ENCODE assay signal across 2 cellular contexts in genomic region chr1:236253918-236254637, GRCh38.
TF ChIP-seq lines count a peak whose summit lies in the region.

No MANE protein-coding gene starts in this region.

TF ChIP-seq in HEK293, 187 proteins besides CTCF, POLR2A, EP300 and RAD21:
- TF ChIP-seq, protein P1, sequence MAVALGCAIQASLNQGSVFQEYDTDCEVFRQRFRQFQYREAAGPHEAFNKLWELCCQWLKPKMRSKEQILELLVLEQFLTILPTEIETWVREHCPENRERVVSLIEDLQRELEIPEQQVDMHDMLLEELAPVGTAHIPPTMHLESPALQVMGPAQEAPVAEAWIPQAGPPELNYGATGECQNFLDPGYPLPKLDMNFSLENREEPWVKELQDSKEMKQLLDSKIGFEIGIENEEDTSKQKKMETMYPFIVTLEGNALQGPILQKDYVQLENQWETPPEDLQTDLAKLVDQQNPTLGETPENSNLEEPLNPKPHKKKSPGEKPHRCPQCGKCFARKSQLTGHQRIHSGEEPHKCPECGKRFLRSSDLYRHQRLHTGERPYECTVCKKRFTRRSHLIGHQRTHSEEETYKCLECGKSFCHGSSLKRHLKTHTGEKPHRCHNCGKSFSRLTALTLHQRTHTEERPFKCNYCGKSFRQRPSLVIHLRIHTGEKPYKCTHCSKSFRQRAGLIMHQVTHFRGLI (tag by site-specific recombination; IDR thresholded peaks at IDR 0.05) = peak; percentile 42; the same call in 1 of the 2 replicates
- TF ChIP-seq ZNF692 (tag by site-specific recombination; IDR thresholded peaks at IDR 0.05) = no peak

TF ChIP-seq in GM12878, 131 proteins besides CTCF, POLR2A, EP300 and RAD21:
- no peak for TF ChIP-seq KDM1A (IDR thresholded peaks at IDR 0.05; ENCODE audit: borderline replicate concordance)
- no peak for TF ChIP-seq JUNB (IDR thresholded peaks at IDR 0.05)
- TF ChIP-seq PML (IDR thresholded peaks at IDR 0.05; ENCODE audit: low read length) = no peak
- no peak for TF ChIP-seq NFXL1 (IDR thresholded peaks at IDR 0.05; ENCODE audit: borderline replicate concordance)
- TF ChIP-seq PAX5 (IDR thresholded peaks at IDR 0.05; ENCODE audit: borderline replicate concordance, low read depth, low read length) = no peak
- TF ChIP-seq, protein P2, sequence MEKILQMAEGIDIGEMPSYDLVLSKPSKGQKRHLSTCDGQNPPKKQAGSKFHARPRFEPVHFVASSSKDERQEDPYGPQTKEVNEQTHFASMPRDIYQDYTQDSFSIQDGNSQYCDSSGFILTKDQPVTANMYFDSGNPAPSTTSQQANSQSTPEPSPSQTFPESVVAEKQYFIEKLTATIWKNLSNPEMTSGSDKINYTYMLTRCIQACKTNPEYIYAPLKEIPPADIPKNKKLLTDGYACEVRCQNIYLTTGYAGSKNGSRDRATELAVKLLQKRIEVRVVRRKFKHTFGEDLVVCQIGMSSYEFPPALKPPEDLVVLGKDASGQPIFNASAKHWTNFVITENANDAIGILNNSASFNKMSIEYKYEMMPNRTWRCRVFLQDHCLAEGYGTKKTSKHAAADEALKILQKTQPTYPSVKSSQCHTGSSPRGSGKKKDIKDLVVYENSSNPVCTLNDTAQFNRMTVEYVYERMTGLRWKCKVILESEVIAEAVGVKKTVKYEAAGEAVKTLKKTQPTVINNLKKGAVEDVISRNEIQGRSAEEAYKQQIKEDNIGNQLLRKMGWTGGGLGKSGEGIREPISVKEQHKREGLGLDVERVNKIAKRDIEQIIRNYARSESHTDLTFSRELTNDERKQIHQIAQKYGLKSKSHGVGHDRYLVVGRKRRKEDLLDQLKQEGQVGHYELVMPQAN (conservative IDR thresholded peaks at IDR 0.05) = no peak
- no peak for TF ChIP-seq ZBTB11 (CRISPR knock-in tag; IDR thresholded peaks at IDR 0.05)
- TF ChIP-seq KAT2A (conservative IDR thresholded peaks at IDR 0.05; ENCODE audit: control insufficient read depth, low read depth, low read length) = no peak
TF ChIP-seq in GM12878: peak in this region for 0.
